Comparison of ENCODE assay signal across 16 cellular contexts in genomic region chr22:25178873-25179631, GRCh38. TPM values are rescaled to one million over a fixed set of nuclear protein-coding genes. Genes with fewer than 3 reads are reported as not detected.
DNase-seq lines count a peak whose midpoint lies in the region; ATAC-seq, FAIRE-seq and TF ChIP-seq lines count a peak whose summit lies in the region.
"Not testable (repeated sequence)": the region's sequence is repeated elsewhere in the genome, so short reads cannot be mapped to it uniquely, and the experiment has no call there.
"Had no signal": no experiment of that assay in that cellular context is flagged by ENCODE, and none has a peak within 500 bp of the region (broad histone marks: within the 10 kb centered on the region; RNA-seq: fewer than 3 reads in every experiment).

No MANE protein-coding gene starts in this region.

- TF ChIP-seq POLR2A in H54 (IDR thresholded peaks at IDR 0.05; ENCODE audit: low read depth, low read length): not testable (repeated sequence)

- not testable (repeated sequence) for H3K4me3 Mint-ChIP-seq in T-helper 17 cell; activated naive CD8-positive, alpha-beta T cell treated with anti-CD3 and anti-CD28 coated beads, Interleukin-2, amount 10 ng/mL, durations not matched to agents 7 days and 5 days; natural killer cell treated with Interleukin-12 subunit alpha and Interleukin-12 subunit beta and Interleukin-15 and Interleukin-18, amount 100 ng/mL, for 72 hours; stimulated activated naive CD8-positive, alpha-beta T cell treated with anti-CD3 and anti-CD28 coated beads, Interleukin-15, amount 100 ng/mL, for 72 hours

- H3K9me3 ChIP-seq in BLaER1 treated with 17β-estradiol and CSF1 and Interleukin-3, amounts not matched to agents 10 nM and 100 nM (replicated peaks in 1 of 11): peaks cover 15 to 22% (median 20%) of the 10 kb centered on the region in 11 experiments
- not testable (repeated sequence) for H3K9me3 ChIP-seq in T-helper 17 cell (ENCODE audit: control insufficient read depth, low read length, poor library complexity, severe bottlenecking)

- not testable (repeated sequence) for H3K4me1 Mint-ChIP-seq in T-helper 17 cell; activated naive CD8-positive, alpha-beta T cell treated with anti-CD3 and anti-CD28 coated beads, Interleukin-2, amount 10 ng/mL, durations not matched to agents 7 days and 5 days; natural killer cell treated with Interleukin-12 subunit alpha and Interleukin-12 subunit beta and Interleukin-15 and Interleukin-18, amount 100 ng/mL, for 72 hours (ENCODE audit: low read depth in 2 of 2); stimulated activated naive CD8-positive, alpha-beta T cell treated with anti-CD3 and anti-CD28 coated beads, Interleukin-15, amount 100 ng/mL, for 72 hours

- peak overlapping the region; percentile 51 to 81 (median 71) for H3K4me2 ChIP-seq in BLaER1 treated with 17β-estradiol and CSF1 and Interleukin-3, amounts not matched to agents 10 nM and 100 nM

- H3K27me3 Mint-ChIP-seq in T-helper 17 cell; activated naive CD8-positive, alpha-beta T cell treated with anti-CD3 and anti-CD28 coated beads, Interleukin-2, amount 10 ng/mL, durations not matched to agents 7 days and 5 days; natural killer cell treated with Interleukin-12 subunit alpha and Interleukin-12 subunit beta and Interleukin-15 and Interleukin-18, amount 100 ng/mL, for 72 hours; stimulated activated naive CD8-positive, alpha-beta T cell treated with anti-CD3 and anti-CD28 coated beads, Interleukin-15, amount 100 ng/mL, for 72 hours: not testable (repeated sequence)

- peaks cover 22 to 33% (median 28%) of the 10 kb centered on the region in 10 experiments; a peak in 19 of 20 replicates for H3K4me1 ChIP-seq in BLaER1 treated with 17β-estradiol and CSF1 and Interleukin-3, amounts not matched to agents 10 nM and 100 nM

- not testable (repeated sequence) for H3K27ac Mint-ChIP-seq in T-helper 17 cell; activated naive CD8-positive, alpha-beta T cell treated with anti-CD3 and anti-CD28 coated beads, Interleukin-2, amount 10 ng/mL, durations not matched to agents 7 days and 5 days; natural killer cell treated with Interleukin-12 subunit alpha and Interleukin-12 subunit beta and Interleukin-15 and Interleukin-18, amount 100 ng/mL, for 72 hours; stimulated activated naive CD8-positive, alpha-beta T cell treated with anti-CD3 and anti-CD28 coated beads, Interleukin-15, amount 100 ng/mL, for 72 hours

- H3K9me3 Mint-ChIP-seq in activated naive CD8-positive, alpha-beta T cell treated with anti-CD3 and anti-CD28 coated beads, Interleukin-2, amount 10 ng/mL, durations not matched to agents 7 days and 5 days; natural killer cell treated with Interleukin-12 subunit alpha and Interleukin-12 subunit beta and Interleukin-15 and Interleukin-18, amount 100 ng/mL, for 72 hours; stimulated activated naive CD8-positive, alpha-beta T cell treated with anti-CD3 and anti-CD28 coated beads, Interleukin-15, amount 100 ng/mL, for 72 hours: not testable (repeated sequence)

- DNase-seq in H54 (ENCODE audit: insufficient read length, low spot score); T-helper 17 cell; Right ventricle myocardium inferior (ENCODE audit: missing footprints); left lobe of liver (ENCODE audit: low spot score); stimulated activated naive CD8-positive, alpha-beta T cell treated with anti-CD3 and anti-CD28 coated beads, Interleukin-15, amount 100 ng/mL, for 72 hours: not testable (repeated sequence)
- DNase-seq in activated naive CD8-positive, alpha-beta T cell treated with anti-CD3 and anti-CD28 coated beads, Interleukin-2, amount 10 ng/mL, durations not matched to agents 7 days and 5 days: peak; percentile 41
- DNase-seq in natural killer cell treated with Interleukin-12 subunit alpha and Interleukin-12 subunit beta and Interleukin-15 and Interleukin-18, amount 100 ng/mL, for 72 hours (ENCODE audit: low spot score): peak; percentile 57

- H3K4me3 ChIP-seq in BLaER1 treated with 17β-estradiol and CSF1 and Interleukin-3, amounts not matched to agents 10 nM and 100 nM: peak overlapping the region in 1 of 10 experiments; percentile 32; a peak in 1 of 20 replicates

- H4K20me1 ChIP-seq in BLaER1 treated with 17β-estradiol and CSF1 and Interleukin-3, amounts not matched to agents 10 nM and 100 nM: not testable (repeated sequence)

- not testable (repeated sequence) for H3K9ac ChIP-seq in BLaER1 treated with 17β-estradiol and CSF1 and Interleukin-3, amounts not matched to agents 10 nM and 100 nM

- peak; percentile 53 for FAIRE-seq in H54 (lab: Jason Lieb, UNC)

- H3K27ac ChIP-seq in BLaER1 treated with 17β-estradiol and CSF1 and Interleukin-3, amounts not matched to agents 10 nM and 100 nM: not testable (repeated sequence)

- H3K27me3 ChIP-seq in BLaER1 treated with 17β-estradiol and CSF1 and Interleukin-3, amounts not matched to agents 10 nM and 100 nM: peaks cover 0 to 12% (median 4%) of the 10 kb centered on the region in 11 experiments; a peak in 9 of 22 replicates

- peak; percentile 52 for ATAC-seq in T-helper 17 cell
- ATAC-seq in activated naive CD8-positive, alpha-beta T cell treated with anti-CD3 and anti-CD28 coated beads, Interleukin-2, amount 10 ng/mL, durations not matched to agents 7 days and 5 days (ENCODE audit: low read depth): peak; percentile 71
- peak; percentile 55 for ATAC-seq in Right ventricle myocardium inferior
- ATAC-seq in left lobe of liver: peak; percentile 2
- ATAC-seq in natural killer cell treated with Interleukin-12 subunit alpha and Interleukin-12 subunit beta and Interleukin-15 and Interleukin-18, amount 100 ng/mL, for 72 hours: peak; percentile 83 to 89
- ATAC-seq in stimulated activated naive CD8-positive, alpha-beta T cell treated with anti-CD3 and anti-CD28 coated beads, Interleukin-15, amount 100 ng/mL, for 72 hours: peak; percentile 70

- H3K36me3 Mint-ChIP-seq in T-helper 17 cell (ENCODE audit: low read depth): not testable (repeated sequence)
- peaks cover 24% of the 10 kb centered on the region for H3K36me3 Mint-ChIP-seq in activated naive CD8-positive, alpha-beta T cell treated with anti-CD3 and anti-CD28 coated beads, Interleukin-2, amount 10 ng/mL, durations not matched to agents 7 days and 5 days
- H3K36me3 Mint-ChIP-seq in natural killer cell treated with Interleukin-12 subunit alpha and Interleukin-12 subunit beta and Interleukin-15 and Interleukin-18, amount 100 ng/mL, for 72 hours: peaks cover 14% of the 10 kb centered on the region

- intact Hi-C loops in Right ventricle myocardium inferior (cut with DNase I): not testable (repeated sequence)

- H3K36me3 ChIP-seq in BLaER1 treated with 17β-estradiol and CSF1 and Interleukin-3, amounts not matched to agents 10 nM and 100 nM: not testable (repeated sequence)

- POLR2A ChIA-PET in activated naive CD8-positive, alpha-beta T cell treated with anti-CD3 and anti-CD28 coated beads, Interleukin-2, amount 10 ng/mL, durations not matched to agents 7 days and 5 days (lab: Charles Lee): not testable (repeated sequence)

RNA-seq across cellular contexts. Expression of gene CRYBB3, which starts 20.6 kb away (rescaled TPM):
- total RNA-seq in T-helper 17 cell: not detected
- under 1 TPM; 0.71 to 0.72 TPM for total RNA-seq in activated naive CD8-positive, alpha-beta T cell treated with anti-CD3 and anti-CD28 coated beads, Interleukin-2, amount 10 ng/mL, durations not matched to agents 7 days and 5 days
- not detected for total RNA-seq in Right ventricle myocardium inferior
- 0.91 TPM for total RNA-seq in left lobe of liver
- total RNA-seq in natural killer cell treated with Interleukin-12 subunit alpha and Interleukin-12 subunit beta and Interleukin-15 and Interleukin-18, amount 100 ng/mL, for 72 hours: under 1 TPM in 1 of 2 donors, not detected in 1; 0.78 TPM
- total RNA-seq: A172, body of pancreas, chondrocyte, H4, hepatocyte, mammary epithelial cell, osteoblast had no signal

RNA-seq across cellular contexts. Expression of gene CRYBB2, which starts 40.4 kb away (rescaled TPM):
- not detected for total RNA-seq in T-helper 17 cell
- total RNA-seq in activated naive CD8-positive, alpha-beta T cell treated with anti-CD3 and anti-CD28 coated beads, Interleukin-2, amount 10 ng/mL, durations not matched to agents 7 days and 5 days: not detected
- total RNA-seq in Right ventricle myocardium inferior: not detected
- total RNA-seq in left lobe of liver: not detected
- not detected for total RNA-seq in natural killer cell treated with Interleukin-12 subunit alpha and Interleukin-12 subunit beta and Interleukin-15 and Interleukin-18, amount 100 ng/mL, for 72 hours
- total RNA-seq: A172, body of pancreas, chondrocyte, HT-29, osteoblast had no signal

Comparison
In these comparisons a context has a peak if more than half of its experiments do, and no peak if none do; other contexts are left out.
1. ATAC-seq: peak in every context shown above with its lines; median percentile 86 in natural killer cell treated with Interleukin-12 subunit alpha and Interleukin-12 subunit beta and Interleukin-15 and Interleukin-18, amount 100 ng/mL, for 72 hours; 71 in activated naive CD8-positive, alpha-beta T cell treated with anti-CD3 and anti-CD28 coated beads, Interleukin-2, amount 10 ng/mL, durations not matched to agents 7 days and 5 days; 70 in stimulated activated naive CD8-positive, alpha-beta T cell treated with anti-CD3 and anti-CD28 coated beads, Interleukin-15, amount 100 ng/mL, for 72 hours; 55 in Right ventricle myocardium inferior; 52 in T-helper 17 cell; 2 in left lobe of liver.